In the genomic region with DNA sequence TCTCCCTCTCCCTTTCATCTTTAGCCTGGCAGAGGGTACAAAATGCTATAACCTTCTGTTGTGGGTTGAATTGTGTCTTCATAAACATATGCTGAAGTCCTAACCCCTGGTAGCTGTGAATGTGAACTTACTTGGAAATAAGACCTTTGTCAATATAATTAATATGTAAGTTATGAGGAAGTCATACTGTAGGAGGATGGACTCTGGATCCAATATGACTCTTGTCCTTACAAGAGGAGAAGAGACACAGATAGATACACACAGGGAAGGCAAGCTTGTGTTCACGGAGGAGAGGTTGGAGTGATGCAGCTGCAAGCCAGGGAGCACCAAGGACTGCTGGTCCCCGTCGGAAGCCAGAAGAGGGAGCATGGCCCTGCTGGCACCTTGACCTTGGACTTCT, we compare ENCODE assay signal across 7 cellular contexts.
"Had no signal": no experiment of that assay in that cellular context is flagged by ENCODE, and none has a peak within 500 bp of the region (broad histone marks: within the 10 kb centered on the region; RNA-seq: fewer than 3 reads in every experiment).

No MANE protein-coding gene starts in this region.

- ATAC-seq: GM23338 had no signal

- H3K4me3 ChIP-seq: GM23338 had no signal

- FAIRE-seq: H1, H54, HTR-8/SVneo had no signal

- DNase-seq: H9, HCEC 1CT, KBM-7 had no signal
